ENCODE assay signal across 22 cellular contexts in genomic region chr13:112001571-112001970, GRCh38.
"Had no signal": no experiment of that assay in that cellular context is flagged by ENCODE, and none has a peak within 500 bp of the region (broad histone marks: within the 10 kb centered on the region; RNA-seq: fewer than 3 reads in every experiment).

No MANE protein-coding gene starts in this region.

- FAIRE-seq: HTR-8/SVneo, K562, RCC 7860 had no signal

- DNase-seq: MV-4-11, NCI-H1048, NCI-H1105, NCI-H1436 treated with DMSO at 0.1 percent for 48 hours, NCI-H1694, NCI-H187 treated with DMSO at 0.1 percent for 48 hours, NCI-H2081 treated with DMSO at 0.1 percent for 48 hours, NCI-H2171 treated with DMSO at 0.1 percent for 48 hours, NCI-H345, NCI-H446 treated with DMSO at 0.1 percent for 48 hours, NCI-H524 treated with DMSO at 0.1 percent for 48 hours, NCI-H69, NCI-H774, Right ventricle myocardium superior, RPMI8226, SIG-M5, SK-N-SH, SW 1271, T-cell had no signal

- ATAC-seq: K562, T-cell had no signal
